In genomic region chr12:57224973-57225679, GRCh38 we compare ENCODE assay signal across 9 cellular contexts. TPM values are rescaled to one million over a fixed set of nuclear protein-coding genes. Genes with fewer than 3 reads are reported as not detected.
DNase-seq lines count a peak whose midpoint lies in the region; ATAC-seq and TF ChIP-seq lines count a peak whose summit lies in the region.
"Had no signal": no experiment of that assay in that cellular context is flagged by ENCODE, and none has a peak within 500 bp of the region (broad histone marks: within the 10 kb centered on the region; RNA-seq: fewer than 3 reads in every experiment).

No MANE protein-coding gene starts in this region.

- H3K4me1 ChIP-seq in HUES64 (ENCODE audit: insufficient read depth, low read length) (peaks cover 13% of the 10 kb centered on the region), esophagus muscularis mucosa (peaks cover 10 to 43% (median 38%) of the 10 kb centered on the region in 4 donors)

- peaks cover 0 to 40% (median 14%) of the 10 kb centered on the region in 7 donors for H3K9me3 Mint-ChIP-seq in CD14-positive monocyte
- H3K9me3 Mint-ChIP-seq in activated CD4-positive, alpha-beta memory T cell treated with anti-CD3 and anti-CD28 coated beads for 36 hours = no peaks in the 10 kb centered on the region

- peaks cover 73 to 87% (median 86%) of the 10 kb centered on the region in 3 donors for H3K27me3 Mint-ChIP-seq in CD14-positive monocyte (ENCODE audit: low read depth in 3 of 3)
- H3K27me3 Mint-ChIP-seq in activated CD4-positive, alpha-beta memory T cell treated with anti-CD3 and anti-CD28 coated beads for 36 hours = peaks cover 61% of the 10 kb centered on the region

- intact Hi-C loops in CD14-positive monocyte (cut with micrococcal nuclease) = loop anchor here in 1 of 2 donors (2.0 kb wide), 1 partner anchor 14 kb away; no protein-coding TSS in a partner anchor
- intact Hi-C loops in activated CD4-positive, alpha-beta memory T cell treated with anti-CD3 and anti-CD28 coated beads for 36 hours (cut with micrococcal nuclease) = loop anchor here (1.0 to 5.0 kb wide), 3 partner anchors 10 to 138 kb away; partner anchors contain the start of gene NAB2
- intact Hi-C loops in esophagus muscularis mucosa (cut with DNase I) = no loop called here

- H3K4me3 ChIP-seq in HUES64 (ENCODE audit: low read length) (peak overlapping the region; percentile 16; the same call in 1 of the 2 replicates), esophagus muscularis mucosa (peak overlapping the region in 1 of 4 donors; percentile 3)

- H3K4me3 Mint-ChIP-seq in CD14-positive monocyte = peak overlapping the region; percentile 58 to 89
- peak overlapping the region; percentile 55 for H3K4me3 Mint-ChIP-seq in activated CD4-positive, alpha-beta memory T cell treated with anti-CD3 and anti-CD28 coated beads for 36 hours

- DNase-seq in CD14-positive monocyte (ENCODE audit: low spot score) (no peak), esophagus muscularis mucosa (ENCODE audit: extremely low spot score) (no peak), retina (peak; percentile 57), MV-4-11 (lab: John Stamatoyannopoulos, UW) (no peak)
- DNase-seq in activated CD4-positive, alpha-beta memory T cell treated with anti-CD3 and anti-CD28 coated beads for 36 hours = peak; percentile 75

- H3K27ac ChIP-seq in HUES64 (ENCODE audit: low read depth, low read length) (no peak overlapping the region), esophagus muscularis mucosa (replicated peaks in 1 of 4) (no peak overlapping the region)

- TF ChIP-seq POLR2A in esophagus muscularis mucosa (IDR thresholded peaks at IDR 0.05; ENCODE audit: low read depth) = no peak

- H3K4me1 Mint-ChIP-seq in CD14-positive monocyte = peaks cover 52% of the 10 kb centered on the region
- H3K4me1 Mint-ChIP-seq in activated CD4-positive, alpha-beta memory T cell treated with anti-CD3 and anti-CD28 coated beads for 36 hours (ENCODE audit: low read depth) = peaks cover 35% of the 10 kb centered on the region

- TF ChIP-seq CTCF in CD14-positive monocyte (IDR thresholded peaks at IDR 0.05) = peak; percentile 88
- peak; percentile 46 to 58 (median 46) for TF ChIP-seq CTCF in esophagus muscularis mucosa (IDR thresholded peaks at IDR 0.05)

- TF ChIP-seq EP300 in esophagus muscularis mucosa (IDR thresholded peaks at IDR 0.05) = no peak

- H3K36me3 ChIP-seq in HUES64 (ENCODE audit: insufficient read depth, low read length) (no peaks in the 10 kb centered on the region), esophagus muscularis mucosa (no peaks in the 10 kb centered on the region)

- POLR2A ChIA-PET in activated CD4-positive, alpha-beta memory T cell treated with anti-CD3 and anti-CD28 coated beads for 36 hours (lab: Charles Lee) = interaction anchor here (0.9 to 1.2 kb wide), 2 partner anchors 16 to 18 kb away, joined by 4 to 5 read pairs; no protein-coding TSS in a partner anchor

- WGBS in HUES64 = 28% methylated on average over 61 of the region's 61 CpGs
- 33% methylated on average over 11 of the region's 61 CpGs for WGBS in esophagus muscularis mucosa

- CTCF ChIA-PET in activated CD4-positive, alpha-beta memory T cell treated with anti-CD3 and anti-CD28 coated beads for 36 hours (lab: Charles Lee) = interaction anchor here (1.1 to 13.3 kb wide), 6 partner anchors 9 to 234 kb away, joined by 4 to 447 read pairs (median 8); partner anchors contain the start of genes GLI1, NXPH4 and STAT6

- peaks cover 6 to 27% of the 10 kb centered on the region in 2 donors for H3K36me3 Mint-ChIP-seq in CD14-positive monocyte
- H3K36me3 Mint-ChIP-seq in activated CD4-positive, alpha-beta memory T cell treated with anti-CD3 and anti-CD28 coated beads for 36 hours = peaks cover 9% of the 10 kb centered on the region

- ATAC-seq in HG02981 (IDR thresholded peaks at IDR 0.05; ENCODE audit: unreplicated experiment) (no peak), HG03460 (IDR thresholded peaks at IDR 0.05; ENCODE audit: unreplicated experiment) (no peak)
- ATAC-seq: HCT116 had no signal

- H3K27me3 ChIP-seq in HUES64 (ENCODE audit: insufficient read depth, low read length) (peaks cover 89% of the 10 kb centered on the region), esophagus muscularis mucosa (peaks cover 3 to 77% (median 66%) of the 10 kb centered on the region in 4 donors)

- H3K9me3 ChIP-seq in HUES64 (ENCODE audit: insufficient read depth, low read depth, low read length) = no peaks in the 10 kb centered on the region
- H3K9me3 ChIP-seq in esophagus muscularis mucosa = no peaks in the 10 kb centered on the region

- no peak overlapping the region for H3K9ac ChIP-seq in HUES64 (ENCODE audit: low read depth, low read length)

- H3K27ac Mint-ChIP-seq in CD14-positive monocyte = no peak overlapping the region
- H3K27ac Mint-ChIP-seq in activated CD4-positive, alpha-beta memory T cell treated with anti-CD3 and anti-CD28 coated beads for 36 hours = no peak overlapping the region

RNA-seq across cellular contexts. Expression of gene SHMT2, which starts 4.4 kb away (rescaled TPM):
- 10 to 100 TPM; 36.8 to 39.8 TPM for polyA plus RNA-seq in CD14-positive monocyte
- 125 TPM for polyA plus RNA-seq in HUES64 (2013, experiment 1 of 2)
- 133 TPM for polyA plus RNA-seq in HUES64 (2013, experiment 2 of 2)
- 100 to 1,000 TPM; 401 to 404 TPM for total RNA-seq in activated CD4-positive, alpha-beta memory T cell treated with anti-CD3 and anti-CD28 coated beads for 36 hours
- 10 to 100 TPM; 22.8 to 60.4 (median 34.6) TPM for total RNA-seq in esophagus muscularis mucosa

RNA-seq across cellular contexts. Expression of gene NXPH4, which starts 8.5 kb away (rescaled TPM):
- not detected for polyA plus RNA-seq in CD14-positive monocyte
- polyA plus RNA-seq in HUES64 (2013, experiment 1 of 2) = 0.70 TPM
- 2.2 TPM for polyA plus RNA-seq in HUES64 (2013, experiment 2 of 2)
- total RNA-seq in activated CD4-positive, alpha-beta memory T cell treated with anti-CD3 and anti-CD28 coated beads for 36 hours = under 1 TPM; 0.24 to 0.46 TPM
- not detected for total RNA-seq in esophagus muscularis mucosa

RNA-seq across cellular contexts. Expression of gene STAC3, which starts 25.9 kb away (rescaled TPM):
- polyA plus RNA-seq in CD14-positive monocyte = 1 to 10 TPM; 7.0 to 9.1 TPM
- polyA plus RNA-seq in HUES64 (2013, experiment 1 of 2) = 0.90 TPM
- 0.82 TPM for polyA plus RNA-seq in HUES64 (2013, experiment 2 of 2)
- total RNA-seq in activated CD4-positive, alpha-beta memory T cell treated with anti-CD3 and anti-CD28 coated beads for 36 hours = 1 to 10 TPM; 1.9 to 2.0 TPM
- 1 to 10 TPM in 2 of 4 donors, under 1 TPM in 2; 0.42 to 1.7 (median 1.2) TPM for total RNA-seq in esophagus muscularis mucosa

Comparison
In these comparisons a context has a peak if more than half of its experiments do, and no peak if none do; other contexts are left out.
1. DNase-seq: peak in activated CD4-positive, alpha-beta memory T cell treated with anti-CD3 and anti-CD28 coated beads for 36 hours (single experiment) and retina (single experiment); none in CD14-positive monocyte (single experiment), esophagus muscularis mucosa (single experiment) and MV-4-11 (single experiment).
2. RNA of gene SHMT2, which starts 4.4 kb away (total RNA-seq): 401 to 404 TPM in activated CD4-positive, alpha-beta memory T cell treated with anti-CD3 and anti-CD28 coated beads for 36 hours; 22.8 to 60.4 TPM in esophagus muscularis mucosa; every median in the first group is over 4 times any median in the second.